Comparison of ENCODE assay signal across 10 cellular contexts in the genomic region with DNA sequence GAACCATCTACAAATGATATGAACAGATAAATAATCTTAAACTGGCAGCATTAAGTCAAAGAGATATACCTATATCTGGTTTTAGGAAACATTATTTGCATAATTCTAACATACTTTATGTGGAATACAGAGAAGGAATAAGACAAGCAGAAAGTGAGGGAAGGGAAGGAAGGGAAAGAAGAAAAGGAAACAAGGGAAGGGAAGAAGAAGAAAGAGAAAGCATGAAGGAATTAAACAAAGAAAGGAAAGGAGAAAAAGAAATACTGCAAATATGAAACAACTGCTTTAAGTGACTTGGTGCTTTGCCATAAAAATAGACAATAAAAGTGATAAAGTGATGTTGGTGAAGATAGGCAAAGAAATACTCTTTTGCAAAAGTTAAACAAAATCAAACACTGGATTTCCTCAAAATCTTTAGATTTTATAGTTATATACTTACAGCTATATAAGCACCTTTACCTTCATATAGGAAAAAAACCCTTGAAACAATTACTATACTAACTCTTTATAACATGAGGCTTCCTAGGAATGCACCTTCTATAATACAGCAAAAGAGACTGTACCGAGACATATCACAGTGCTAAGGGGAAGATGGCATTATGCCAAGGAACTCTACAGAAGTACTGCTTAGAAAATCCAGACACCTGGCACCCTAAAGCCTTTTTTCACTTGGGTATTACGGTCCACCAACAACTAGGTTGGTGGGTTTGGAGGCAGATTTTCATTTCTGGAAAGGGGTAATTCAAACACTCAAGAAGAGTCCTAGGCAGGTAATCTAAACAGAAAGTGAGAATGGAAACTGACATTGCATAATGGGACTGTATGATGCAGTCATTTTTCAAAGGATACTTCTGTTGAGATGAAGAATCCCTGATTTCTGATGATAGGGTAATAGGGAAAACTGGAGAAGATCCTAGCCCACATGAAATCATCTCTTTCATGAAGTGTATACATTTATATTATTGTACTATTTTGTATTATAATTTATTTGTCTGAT. TPM values are rescaled to one million over a fixed set of nuclear protein-coding genes. Genes with fewer than 3 reads are reported as not detected.
A peak's percentile ranks its signal among the peaks of the same experiment; 100 is the strongest.
DNase-seq lines count a peak whose midpoint lies in the region; ATAC-seq and TF ChIP-seq lines count a peak whose summit lies in the region.
"Had no signal": no experiment of that assay in that cellular context is flagged by ENCODE, and none has a peak within 500 bp of the region (broad histone marks: within the 10 kb centered on the region; RNA-seq: fewer than 3 reads in every experiment).

No MANE protein-coding gene starts in this region.

- H2AFZ ChIP-seq in SK-N-SH (ENCODE audit: low read depth) (no peak overlapping the region), Karpas-422 (ENCODE audit: low read length) (no peak overlapping the region)

- H3K79me2 ChIP-seq in SK-N-SH (ENCODE audit: insufficient read depth) (peaks cover 36% of the 10 kb centered on the region), Karpas-422 (ENCODE audit: low read length) (peaks cover 100% of the 10 kb centered on the region)

- H3K9me2 ChIP-seq in SK-N-SH (no peaks in the 10 kb centered on the region), Karpas-422 (replicated peaks; ENCODE audit: insufficient read depth, low read length) (no peaks in the 10 kb centered on the region)

- POLR2A ChIA-PET in SK-N-SH (lab: Yijun Ruan, JAX): no interaction called here
- POLR2A ChIA-PET in activated CD8-positive, alpha-beta T cell treated with anti-CD3 and anti-CD28 coated beads, Interleukin-2, amount 10 ng/mL, durations not matched to agents 7 days and 5 days (lab: Charles Lee): no interaction called here

- H3K27ac Mint-ChIP-seq in activated CD8-positive, alpha-beta T cell treated with anti-CD3 and anti-CD28 coated beads, Interleukin-2, amount 10 ng/mL, durations not matched to agents 7 days and 5 days: no peak overlapping the region

- WGBS in SK-N-SH (ENCODE audit: low lambda C conversion rate): 79% methylated on average over 2 of the region's 2 CpGs

- no peak for TF ChIP-seq EP300 in SK-N-SH (IDR thresholded peaks at IDR 0.05; ENCODE audit: borderline replicate concordance in 1 of 2, low read depth in 1 of 2, low read length in 1 of 2)

- H3K9me3 Mint-ChIP-seq in activated CD8-positive, alpha-beta T cell treated with anti-CD3 and anti-CD28 coated beads, Interleukin-2, amount 10 ng/mL, durations not matched to agents 7 days and 5 days (ENCODE audit: insufficient read depth): peaks cover 16% of the 10 kb centered on the region

- DNase-seq in SK-N-SH (no peak), Karpas-422 (peak; percentile 62), SHP77 (lab: John Stamatoyannopoulos, UW) (peak; percentile 14 to 38), mucosa of descending colon (no peak), NCI-H146 (lab: John Stamatoyannopoulos, UW) (no peak)
- no peak for DNase-seq in activated CD8-positive, alpha-beta T cell treated with anti-CD3 and anti-CD28 coated beads, Interleukin-2, amount 10 ng/mL, durations not matched to agents 7 days and 5 days
- DNase-seq: colonic mucosa, upper lobe of left lung had no signal

- no peak for TF ChIP-seq CTCF in SK-N-SH (IDR thresholded peaks at IDR 0.05)
- no peak for TF ChIP-seq CTCF in mucosa of descending colon (IDR thresholded peaks at IDR 0.05)

- H3K4me2 ChIP-seq in SK-N-SH (no peak overlapping the region), Karpas-422 (ENCODE audit: low read depth, low read length, poor library complexity, severe bottlenecking) (peak overlapping the region; percentile 8)

- H3K4me1 Mint-ChIP-seq in activated CD8-positive, alpha-beta T cell treated with anti-CD3 and anti-CD28 coated beads, Interleukin-2, amount 10 ng/mL, durations not matched to agents 7 days and 5 days (ENCODE audit: low read depth): peaks cover 4% of the 10 kb centered on the region

- peaks cover 6% of the 10 kb centered on the region for H4K20me1 ChIP-seq in SK-N-SH (ENCODE audit: insufficient read depth)
- no peaks in the 10 kb centered on the region for H4K20me1 ChIP-seq in Karpas-422 (ENCODE audit: insufficient read depth, low read depth, low read length)

- peaks cover 33% of the 10 kb centered on the region for H3K36me3 Mint-ChIP-seq in activated CD8-positive, alpha-beta T cell treated with anti-CD3 and anti-CD28 coated beads, Interleukin-2, amount 10 ng/mL, durations not matched to agents 7 days and 5 days (ENCODE audit: low read depth)

- no peak overlapping the region for H3K4me3 Mint-ChIP-seq in activated CD8-positive, alpha-beta T cell treated with anti-CD3 and anti-CD28 coated beads, Interleukin-2, amount 10 ng/mL, durations not matched to agents 7 days and 5 days

- H3K4me1 ChIP-seq in SK-N-SH (ENCODE audit: control insufficient read depth in 1 of 2, insufficient read depth in 2 of 2, low read depth in 1 of 2, low read length in 1 of 2): no peaks in the 10 kb centered on the region; a peak in 2 of 4 replicates
- H3K4me1 ChIP-seq in Karpas-422 (ENCODE audit: low read length): peaks cover 30% of the 10 kb centered on the region
- no peaks in the 10 kb centered on the region for H3K4me1 ChIP-seq in mucosa of descending colon (ENCODE audit: low read depth)
- H3K4me1 ChIP-seq: colonic mucosa had no signal

- no peaks in the 10 kb centered on the region for H3K27me3 ChIP-seq in SK-N-SH (ENCODE audit: insufficient read depth)
- H3K27me3 ChIP-seq in Karpas-422 (ENCODE audit: low read length): no peaks in the 10 kb centered on the region
- H3K27me3 ChIP-seq: colonic mucosa, upper lobe of left lung had no signal

- H3K27me3 Mint-ChIP-seq in activated CD8-positive, alpha-beta T cell treated with anti-CD3 and anti-CD28 coated beads, Interleukin-2, amount 10 ng/mL, durations not matched to agents 7 days and 5 days (ENCODE audit: low read depth): no peaks in the 10 kb centered on the region

- intact Hi-C loops in mucosa of descending colon (cut with DNase I, micrococcal nuclease): no loop called here

- H3K4me3 ChIP-seq in SK-N-SH (ENCODE audit: low read depth in 2 of 2, low read length in 1 of 2) (no peak overlapping the region), Karpas-422 (ENCODE audit: low read length) (no peak overlapping the region), mucosa of descending colon (no peak overlapping the region)
- H3K4me3 ChIP-seq: colonic mucosa, upper lobe of left lung had no signal

- no peaks in the 10 kb centered on the region for H3F3A ChIP-seq in SK-N-SH (replicated peaks; ENCODE audit: insufficient read depth)

- H3K27ac ChIP-seq in SK-N-SH (ENCODE audit: low read depth in 2 of 2, low read length in 1 of 2) (no peak overlapping the region), Karpas-422 (ENCODE audit: low read length) (peak overlapping the region; percentile 26)
- H3K27ac ChIP-seq: colonic mucosa, upper lobe of left lung had no signal

- no peak for TF ChIP-seq RAD21 in SK-N-SH (IDR thresholded peaks at IDR 0.05; ENCODE audit: low read length)

- H3K9me3 ChIP-seq in SK-N-SH (no peaks in the 10 kb centered on the region), Karpas-422 (ENCODE audit: low read length) (peaks cover 13% of the 10 kb centered on the region; the same call in 1 of the 2 replicates), mucosa of descending colon (peaks cover 2% of the 10 kb centered on the region)
- H3K9me3 ChIP-seq: colonic mucosa, upper lobe of left lung had no signal

- H3K9ac ChIP-seq in SK-N-SH (no peak overlapping the region), Karpas-422 (ENCODE audit: low read length) (no peak overlapping the region)

- CTCF ChIA-PET in SK-N-SH (lab: Yijun Ruan, JAX): interaction anchor here (0.6 kb wide), 1 partner anchor 1049 kb away, joined by 3 read pairs; no protein-coding TSS in a partner anchor
- CTCF ChIA-PET in activated CD8-positive, alpha-beta T cell treated with anti-CD3 and anti-CD28 coated beads, Interleukin-2, amount 10 ng/mL, durations not matched to agents 7 days and 5 days (lab: Charles Lee): no interaction called here

- ATAC-seq in SK-N-SH treated with all-trans-retinoic acid at 6 μM for 48 hours (peak; percentile 40; the same call in 1 of the 3 replicates), mucosa of descending colon (peak; percentile 39), HG03097 (IDR thresholded peaks at IDR 0.05; ENCODE audit: low FRiP score, unreplicated experiment) (no peak)
- ATAC-seq in activated CD8-positive, alpha-beta T cell treated with anti-CD3 and anti-CD28 coated beads, Interleukin-2, amount 10 ng/mL, durations not matched to agents 7 days and 5 days: no peak

- H3K36me3 ChIP-seq in SK-N-SH (replicated peaks in 1 of 2; ENCODE audit: control insufficient read depth in 1 of 2, insufficient read depth in 2 of 2, low read length in 1 of 2): peaks cover 5 to 17% of the 10 kb centered on the region in 2 experiments
- peaks cover 33% of the 10 kb centered on the region for H3K36me3 ChIP-seq in Karpas-422 (ENCODE audit: insufficient read depth, low read length)
- no peaks in the 10 kb centered on the region for H3K36me3 ChIP-seq in mucosa of descending colon (ENCODE audit: low read depth)
- H3K36me3 ChIP-seq: colonic mucosa had no signal

TF ChIP-seq in SK-N-SH treated with all-trans-retinoic acid at 6 μM for 48 hours, 23 proteins besides CTCF, POLR2A, EP300 and RAD21 (continues in another document):
- TF ChIP-seq ESRRG (CRISPR knock-in tag; IDR thresholded peaks at IDR 0.05) (no peak), RARB (CRISPR knock-in tag; IDR thresholded peaks at IDR 0.05) (no peak), TCF4 (CRISPR knock-in tag; IDR thresholded peaks at IDR 0.05; ENCODE audit: borderline replicate concordance) (no peak), ZNF70 (CRISPR knock-in tag; IDR thresholded peaks at IDR 0.05) (no peak), ZNF8 (CRISPR knock-in tag; IDR thresholded peaks at IDR 0.05) (no peak), ZFP3 (CRISPR knock-in tag; IDR thresholded peaks at IDR 0.05) (no peak), CSDC2 (CRISPR knock-in tag; IDR thresholded peaks at IDR 0.05) (no peak), ARNTL (CRISPR knock-in tag; IDR thresholded peaks at IDR 0.05; ENCODE audit: borderline replicate concordance, low read depth) (no peak)

TF ChIP-seq in SK-N-SH, 30 proteins besides CTCF, POLR2A, EP300 and RAD21 (continues in another document):
- TF ChIP-seq GATA2 (CRISPR knock-in tag; IDR thresholded peaks at IDR 0.05): no peak
- TF ChIP-seq, protein P1, sequence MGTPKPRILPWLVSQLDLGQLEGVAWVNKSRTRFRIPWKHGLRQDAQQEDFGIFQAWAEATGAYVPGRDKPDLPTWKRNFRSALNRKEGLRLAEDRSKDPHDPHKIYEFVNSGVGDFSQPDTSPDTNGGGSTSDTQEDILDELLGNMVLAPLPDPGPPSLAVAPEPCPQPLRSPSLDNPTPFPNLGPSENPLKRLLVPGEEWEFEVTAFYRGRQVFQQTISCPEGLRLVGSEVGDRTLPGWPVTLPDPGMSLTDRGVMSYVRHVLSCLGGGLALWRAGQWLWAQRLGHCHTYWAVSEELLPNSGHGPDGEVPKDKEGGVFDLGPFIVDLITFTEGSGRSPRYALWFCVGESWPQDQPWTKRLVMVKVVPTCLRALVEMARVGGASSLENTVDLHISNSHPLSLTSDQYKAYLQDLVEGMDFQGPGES (IDR thresholded peaks at IDR 0.05; ENCODE audit: low read depth, low read length): no peak

RNA-seq across cellular contexts. Expression of a gene that starts 19.8 kb away (rescaled TPM):
- polyA plus RNA-seq in SK-N-SH (2012; rRNA removed): 38.5 and 41.7 TPM in 2 replicates
- 25.7 and 30.3 TPM in 2 replicates for polyA plus RNA-seq in SK-N-SH (2012; cell fraction: cytosol; rRNA removed)
- 85.8 and 122 TPM in 2 replicates for polyA plus RNA-seq in SK-N-SH (2012; cell fraction: nucleus; rRNA removed)
- total RNA-seq in Karpas-422 (2014; rRNA removed; shearing (Covaris generic); ENCODE audit: low replicate concordance): 50.2 and 83.6 TPM in 2 replicates
- total RNA-seq in mucosa of descending colon: 10 to 100 TPM; 25.1 to 66.9 (median 35.6) TPM
- 10 to 100 TPM; 25.1 to 30.3 TPM for total RNA-seq in activated CD8-positive, alpha-beta T cell treated with anti-CD3 and anti-CD28 coated beads, Interleukin-2, amount 10 ng/mL, durations not matched to agents 7 days and 5 days

Comparison
In these comparisons a context has a peak if more than half of its experiments do, and no peak if none do; other contexts are left out.
1. ATAC-seq: peak in SK-N-SH treated with all-trans-retinoic acid at 6 μM for 48 hours (single experiment) and mucosa of descending colon (single experiment); none in activated CD8-positive, alpha-beta T cell treated with anti-CD3 and anti-CD28 coated beads, Interleukin-2, amount 10 ng/mL, durations not matched to agents 7 days and 5 days (single experiment) and HG03097 (single experiment).
2. DNase-seq: peak in Karpas-422 (single experiment) and SHP77 (2 of 2); none in SK-N-SH (single experiment), mucosa of descending colon (0 of 3), activated CD8-positive, alpha-beta T cell treated with anti-CD3 and anti-CD28 coated beads, Interleukin-2, amount 10 ng/mL, durations not matched to agents 7 days and 5 days (single experiment) and NCI-H146 (single experiment).